ENCODE assay signal across 21 cellular contexts in the genomic region with DNA sequence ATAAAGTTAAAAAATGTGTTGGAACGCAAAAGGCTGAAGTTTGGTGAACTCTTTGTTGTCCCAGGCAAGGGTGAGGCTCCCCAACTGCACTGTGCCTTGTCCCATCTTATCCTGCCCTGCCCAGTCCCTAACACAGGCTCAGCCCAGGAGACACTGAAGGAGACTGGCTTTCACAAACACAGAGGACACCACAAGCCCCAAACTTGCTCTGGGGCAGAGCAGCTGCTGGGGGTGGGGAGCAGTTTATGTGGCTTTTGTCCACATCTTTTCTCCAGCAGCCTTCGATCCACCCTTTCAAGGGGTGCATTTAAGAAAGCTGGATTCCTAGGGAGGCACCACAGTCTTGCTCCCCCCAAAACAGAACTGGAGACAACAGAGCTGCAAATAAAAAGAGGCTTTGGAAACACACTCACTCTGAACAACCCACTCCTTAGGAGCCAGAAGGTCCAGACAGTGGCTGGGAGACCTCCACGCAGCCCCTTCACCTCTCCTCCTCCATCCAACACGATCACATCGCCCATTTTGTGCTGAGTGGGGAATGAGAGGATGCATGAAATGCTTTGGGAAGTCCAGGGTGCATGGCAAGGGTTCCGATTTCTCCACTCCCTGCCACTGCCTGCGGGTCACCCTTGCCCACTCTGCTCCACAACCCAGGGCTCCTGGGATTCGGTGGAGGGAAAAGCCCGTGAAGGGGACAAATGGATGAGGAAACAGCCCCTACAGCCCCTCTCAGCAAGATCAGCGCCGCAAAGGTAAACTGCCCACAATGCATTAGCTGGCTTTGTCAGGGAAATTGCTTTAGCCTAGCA.
"Had no signal": no experiment of that assay in that cellular context is flagged by ENCODE, and none has a peak within 500 bp of the region (broad histone marks: within the 10 kb centered on the region; RNA-seq: fewer than 3 reads in every experiment).

No MANE protein-coding gene starts in this region.

- H3K27ac ChIP-seq: cardiac muscle cell, gastrocnemius medialis, neutrophil, parathyroid adenoma, tibial nerve had no signal

- H3K27ac Mint-ChIP-seq: activated CD4-positive, alpha-beta T cell treated with anti-CD3 and anti-CD28 coated beads, Interleukin-2, amount 10 ng/mL, durations not matched to agents 24 days and 14 days; activated CD8-positive, alpha-beta T cell treated with anti-CD3 and anti-CD28 coated beads for 36 hours; activated naive CD8-positive, alpha-beta T cell treated with anti-CD3 and anti-CD28 coated beads for 36 hours; activated T-helper 1 cell treated with anti-CD3 and anti-CD28 coated beads, Interleukin-12 subunit alpha, Interleukin-12 subunit beta, Interleukin-2, Interleukin-4 antibody, amounts not matched to agents 30 ng/mL and 10 ng/mL and 1 ng/mL, durations not matched to agents 14 hours and 24 hours and 36 hours; stimulated activated naive CD8-positive, alpha-beta T cell treated with anti-CD3 and anti-CD28 coated beads, Interleukin-15, Interleukin-2, amounts not matched to agents 100 ng/mL and 50 ng/mL, for 24 hours had no signal

- H3K4me3 Mint-ChIP-seq: activated CD4-positive, alpha-beta T cell treated with anti-CD3 and anti-CD28 coated beads, Interleukin-2, amount 10 ng/mL, durations not matched to agents 24 days and 14 days; activated CD8-positive, alpha-beta T cell treated with anti-CD3 and anti-CD28 coated beads for 36 hours; activated naive CD8-positive, alpha-beta T cell treated with anti-CD3 and anti-CD28 coated beads for 36 hours; activated T-helper 1 cell treated with anti-CD3 and anti-CD28 coated beads, Interleukin-12 subunit alpha, Interleukin-12 subunit beta, Interleukin-2, Interleukin-4 antibody, amounts not matched to agents 30 ng/mL and 10 ng/mL and 1 ng/mL, durations not matched to agents 14 hours and 24 hours and 36 hours; stimulated activated naive CD8-positive, alpha-beta T cell treated with anti-CD3 and anti-CD28 coated beads, Interleukin-15, Interleukin-2, amounts not matched to agents 100 ng/mL and 50 ng/mL, for 24 hours had no signal

- H3K27me3 ChIP-seq: neutrophil, tibial nerve had no signal

- H3K36me3 ChIP-seq: cardiac muscle cell, gastrocnemius medialis, neutrophil, tibial nerve had no signal

- DNase-seq: activated CD4-positive, alpha-beta T cell treated with anti-CD3 and anti-CD28 coated beads, Interleukin-2, amount 10 ng/mL, durations not matched to agents 24 days and 14 days; activated CD4-positive, CD25-positive, alpha-beta regulatory T cell; activated CD8-positive, alpha-beta T cell treated with anti-CD3 and anti-CD28 coated beads for 36 hours; activated naive CD4-positive, alpha-beta T cell; activated naive CD8-positive, alpha-beta T cell treated with anti-CD3 and anti-CD28 coated beads for 36 hours; amniotic stem cell; effector CD4-positive, alpha-beta T cell; gastrocnemius medialis; kidney glomerular epithelial cell; left ventricle myocardium superior; naive B cell; SIG-M5; T-helper 1 cell; T1000 had no signal

- H3K4me1 ChIP-seq: gastrocnemius medialis, parathyroid adenoma had no signal

- ATAC-seq: activated CD8-positive, alpha-beta T cell treated with anti-CD3 and anti-CD28 coated beads for 36 hours; gastrocnemius medialis; left ventricle myocardium superior; SK-N-SH treated with all-trans-retinoic acid at 6 μM for 48 hours had no signal

- H3K4me3 ChIP-seq: cardiac muscle cell, gastrocnemius medialis, tibial nerve had no signal

- H3K9me3 Mint-ChIP-seq: activated CD4-positive, alpha-beta T cell treated with anti-CD3 and anti-CD28 coated beads, Interleukin-2, amount 10 ng/mL, durations not matched to agents 24 days and 14 days; activated CD8-positive, alpha-beta T cell treated with anti-CD3 and anti-CD28 coated beads for 36 hours; activated naive CD8-positive, alpha-beta T cell treated with anti-CD3 and anti-CD28 coated beads for 36 hours; activated T-helper 1 cell treated with anti-CD3 and anti-CD28 coated beads, Interleukin-12 subunit alpha, Interleukin-12 subunit beta, Interleukin-2, Interleukin-4 antibody, amounts not matched to agents 30 ng/mL and 10 ng/mL and 1 ng/mL, durations not matched to agents 14 hours and 24 hours and 36 hours; stimulated activated naive CD8-positive, alpha-beta T cell treated with anti-CD3 and anti-CD28 coated beads, Interleukin-15, Interleukin-2, amounts not matched to agents 100 ng/mL and 50 ng/mL, for 24 hours had no signal

- H3K27me3 Mint-ChIP-seq: activated CD8-positive, alpha-beta T cell treated with anti-CD3 and anti-CD28 coated beads for 36 hours had no signal

- H3K36me3 Mint-ChIP-seq: activated naive CD8-positive, alpha-beta T cell treated with anti-CD3 and anti-CD28 coated beads for 36 hours; naive B cell had no signal

- H3K9me3 ChIP-seq: gastrocnemius medialis, neutrophil, tibial nerve had no signal

- H3K4me1 Mint-ChIP-seq: activated CD4-positive, alpha-beta T cell treated with anti-CD3 and anti-CD28 coated beads, Interleukin-2, amount 10 ng/mL, durations not matched to agents 24 days and 14 days had no signal
